Comparison of ENCODE assay signal across 2 cellular contexts in the genomic region with DNA sequence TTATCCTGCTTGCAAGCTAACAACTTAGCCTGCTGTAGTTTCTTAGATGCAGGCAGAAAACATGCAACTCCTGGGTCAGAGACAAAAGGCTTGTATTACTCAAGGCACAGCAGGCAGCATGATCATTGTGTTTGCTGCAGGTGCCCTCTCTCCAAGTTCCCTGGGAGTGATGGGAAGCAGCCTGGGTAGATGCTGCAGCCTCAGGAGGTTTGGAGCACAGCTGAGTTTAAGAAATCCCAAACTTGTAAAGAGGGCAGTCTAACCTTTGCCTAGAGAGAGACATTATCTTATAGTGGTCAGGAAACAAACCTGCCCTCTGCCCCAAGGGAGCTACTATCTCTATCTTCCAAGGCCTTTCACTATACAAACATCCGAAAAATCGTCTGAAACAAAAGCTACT.
A peak's percentile ranks its signal among the peaks of the same experiment; 100 is the strongest.
TF ChIP-seq lines count a peak whose summit lies in the region.

No MANE protein-coding gene starts in this region.

TF ChIP-seq in GM23338, 12 proteins besides CTCF, POLR2A, EP300 and RAD21:
- no peak for TF ChIP-seq ETS1 (IDR thresholded peaks at IDR 0.05)
- TF ChIP-seq STAT1 (IDR thresholded peaks at IDR 0.05; ENCODE audit: unreplicated experiment) = no peak
- no peak for TF ChIP-seq ZNF331 (CRISPR knock-in tag; IDR thresholded peaks at IDR 0.05; ENCODE audit: low read depth)
- TF ChIP-seq ZNF114 (CRISPR knock-in tag; IDR thresholded peaks at IDR 0.05) = no peak
- no peak for TF ChIP-seq EZH2 (IDR thresholded peaks at IDR 0.05; ENCODE audit: low read depth, unreplicated experiment)
- no peak for TF ChIP-seq JUNB (IDR thresholded peaks at IDR 0.05; ENCODE audit: unreplicated experiment)
- TF ChIP-seq ZNF462 (CRISPR knock-in tag; IDR thresholded peaks at IDR 0.05) = peak; percentile 60; the same call in 1 of the 2 replicates
TF ChIP-seq in GM23338: peak in this region for 1.

TF ChIP-seq in H1, 55 proteins besides CTCF, POLR2A, EP300 and RAD21:
- TF ChIP-seq TCF12 (IDR thresholded peaks at IDR 0.05; ENCODE audit: low read depth, low read length) (0 out of 2 replicates have a peak, but pooled peaks have one; percentile 69), RXRA (IDR thresholded peaks at IDR 0.05; ENCODE audit: insufficient read depth, low read depth, low read length) (no peak), MAX (IDR thresholded peaks at IDR 0.05) (peak; percentile 54)
